In the genomic region with DNA sequence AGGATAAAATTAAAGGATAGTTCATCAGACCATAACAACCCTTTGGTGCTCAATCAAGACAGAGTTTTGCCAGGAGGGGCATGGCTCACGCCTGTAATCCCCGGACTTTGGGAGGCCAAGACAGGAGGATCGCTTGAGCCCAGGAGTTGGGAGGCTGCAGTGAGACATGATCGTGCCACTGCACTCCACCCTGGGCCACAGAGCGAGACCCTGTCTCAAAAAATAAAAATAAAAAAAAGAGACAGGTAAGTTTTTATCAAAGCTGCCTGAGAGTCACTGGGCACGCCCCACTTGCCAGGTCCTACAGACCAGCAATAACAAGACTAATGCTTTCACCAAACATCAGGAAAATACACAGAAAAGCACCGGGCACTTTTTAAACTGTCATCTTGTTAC, we compare ENCODE assay signal across 8 cellular contexts. TPM values are rescaled to one million over a fixed set of nuclear protein-coding genes. Genes with fewer than 3 reads are reported as not detected.
DNase-seq lines count a peak whose midpoint lies in the region; ATAC-seq and TF ChIP-seq lines count a peak whose summit lies in the region.

No MANE protein-coding gene starts in this region.

- peaks cover 33 to 52% (median 44%) of the 10 kb centered on the region in 10 experiments for H3K4me1 ChIP-seq in BLaER1 treated with 17β-estradiol and CSF1 and Interleukin-3, amounts not matched to agents 10 nM and 100 nM
- H3K4me1 ChIP-seq in GM23248 (ENCODE audit: insufficient read depth) (peaks cover 18% of the 10 kb centered on the region), Peyer's patch (peaks cover 0 to 24% (median 4%) of the 10 kb centered on the region in 4 donors), endocrine pancreas (ENCODE audit: control insufficient read depth, insufficient read depth, low read length) (peaks cover 13% of the 10 kb centered on the region), parathyroid adenoma (peaks cover 9% of the 10 kb centered on the region)

- ATAC-seq in GM21381 (IDR thresholded peaks at IDR 0.05; ENCODE audit: unreplicated experiment): no peak

- H3K9me2 ChIP-seq in GM23248 (ENCODE audit: insufficient read depth): no peaks in the 10 kb centered on the region

- no peak for DNase-seq in GM23248
- DNase-seq in Peyer's patch: peak in 1 of 3 donors; percentile 42
- no peak for DNase-seq in DMS79 treated with DMSO at 0.1 percent for 48 hours (lab: John Stamatoyannopoulos, UW)
- no peak for DNase-seq in hypothalamus (lab: John Stamatoyannopoulos, UW)

- TF ChIP-seq CTCF in Peyer's patch (IDR thresholded peaks at IDR 0.05) (no peak), parathyroid adenoma (IDR thresholded peaks at IDR 0.05) (no peak)

- H3K9me3 ChIP-seq in BLaER1 treated with 17β-estradiol and CSF1 and Interleukin-3, amounts not matched to agents 10 nM and 100 nM (replicated peaks in 1 of 11): no peaks in the 10 kb centered on the region
- H3K9me3 ChIP-seq in GM23248 (ENCODE audit: low read depth) (no peaks in the 10 kb centered on the region), Peyer's patch (no peaks in the 10 kb centered on the region), endocrine pancreas (ENCODE audit: control insufficient read depth, low read length) (no peaks in the 10 kb centered on the region), parathyroid adenoma (ENCODE audit: control insufficient read depth, low read length) (no peaks in the 10 kb centered on the region)

- H3K4me3 ChIP-seq in BLaER1 treated with 17β-estradiol and CSF1 and Interleukin-3, amounts not matched to agents 10 nM and 100 nM: peak overlapping the region; percentile 68 to 80 (median 75)
- peak overlapping the region; percentile 88 for H3K4me3 ChIP-seq in GM23248
- H3K4me3 ChIP-seq in Peyer's patch: peak overlapping the region; percentile 65 to 93 (median 79)
- peak overlapping the region; percentile 48 for H3K4me3 ChIP-seq in endocrine pancreas (ENCODE audit: control insufficient read depth, insufficient read depth, low read length)
- H3K4me3 ChIP-seq in parathyroid adenoma (ENCODE audit: low read depth, low read length): peak overlapping the region; percentile 57

- peaks cover 25% of the 10 kb centered on the region for H3F3A ChIP-seq in GM23248 (ENCODE audit: insufficient read depth)

- peak overlapping the region; percentile 90 to 97 (median 92) for H3K9ac ChIP-seq in BLaER1 treated with 17β-estradiol and CSF1 and Interleukin-3, amounts not matched to agents 10 nM and 100 nM
- H3K9ac ChIP-seq in GM23248: peak overlapping the region; percentile 92
- H3K9ac ChIP-seq in endocrine pancreas (ENCODE audit: control insufficient read depth, insufficient read depth, low read length): peak overlapping the region; percentile 7
- H3K9ac ChIP-seq in parathyroid adenoma: no peak overlapping the region

- 73 to 78% methylated on average over 7 of the region's 7 CpGs for WGBS in GM23248 (ENCODE audit: low coverage in 1 of 2, low lambda C conversion rate in 2 of 2, missing lambda C conversion rate in 2 of 2), 2 experiments

- peak overlapping the region; percentile 78 to 97 (median 92) for H3K4me2 ChIP-seq in BLaER1 treated with 17β-estradiol and CSF1 and Interleukin-3, amounts not matched to agents 10 nM and 100 nM
- H3K4me2 ChIP-seq in GM23248 (ENCODE audit: unreplicated experiment) (peak overlapping the region; percentile 96), parathyroid adenoma (ENCODE audit: low read length) (peak overlapping the region; percentile 70)

- TF ChIP-seq POLR2A in Peyer's patch (IDR thresholded peaks at IDR 0.05): no peak

- H3K36me3 ChIP-seq in BLaER1 treated with 17β-estradiol and CSF1 and Interleukin-3, amounts not matched to agents 10 nM and 100 nM: peaks cover 4 to 34% (median 22%) of the 10 kb centered on the region in 11 experiments; a peak in 20 of 22 replicates
- no peaks in the 10 kb centered on the region for H3K36me3 ChIP-seq in GM23248 (ENCODE audit: low read depth)
- H3K36me3 ChIP-seq in Peyer's patch: no peaks in the 10 kb centered on the region
- H3K36me3 ChIP-seq in endocrine pancreas (ENCODE audit: control insufficient read depth, insufficient read depth, low read length): no peaks in the 10 kb centered on the region
- H3K36me3 ChIP-seq in parathyroid adenoma (ENCODE audit: control insufficient read depth, insufficient read depth, low read length): no peaks in the 10 kb centered on the region

- H2AFZ ChIP-seq in GM23248 (peak overlapping the region; percentile 86), parathyroid adenoma (peak overlapping the region; percentile 92)

- in situ Hi-C loops in GM23248 (cut with MboI): no loop called here

- no peaks in the 10 kb centered on the region for H3K27me3 ChIP-seq in BLaER1 treated with 17β-estradiol and CSF1 and Interleukin-3, amounts not matched to agents 10 nM and 100 nM
- H3K27me3 ChIP-seq in GM23248 (replicated peaks; ENCODE audit: insufficient read depth) (no peaks in the 10 kb centered on the region), Peyer's patch (no peaks in the 10 kb centered on the region), endocrine pancreas (ENCODE audit: control insufficient read depth, insufficient read depth, low read length) (no peaks in the 10 kb centered on the region), parathyroid adenoma (ENCODE audit: control insufficient read depth, insufficient read depth, low read length) (no peaks in the 10 kb centered on the region)

- peak overlapping the region; percentile 89 to 98 (median 95) for H3K27ac ChIP-seq in BLaER1 treated with 17β-estradiol and CSF1 and Interleukin-3, amounts not matched to agents 10 nM and 100 nM
- H3K27ac ChIP-seq in GM23248 (peak overlapping the region; percentile 81), Peyer's patch (peak overlapping the region; percentile 89 to 97 (median 94)), parathyroid adenoma (peak overlapping the region; percentile 90)

- H3K79me2 ChIP-seq in GM23248 (ENCODE audit: insufficient read depth) (peaks cover 65% of the 10 kb centered on the region), parathyroid adenoma (no peaks in the 10 kb centered on the region)

- H4K20me1 ChIP-seq in BLaER1 treated with 17β-estradiol and CSF1 and Interleukin-3, amounts not matched to agents 10 nM and 100 nM: peaks cover 9 to 37% (median 23%) of the 10 kb centered on the region in 11 experiments; a peak in 12 of 22 replicates
- no peaks in the 10 kb centered on the region for H4K20me1 ChIP-seq in GM23248 (ENCODE audit: insufficient read depth)

RNA-seq across cellular contexts. Expression of gene CFAP97, which starts 0.8 kb away (rescaled TPM):
- 44.0 and 46.3 TPM in 2 replicates for total RNA-seq in GM23248 (2014; rRNA removed; shearing (Covaris generic))
- polyA plus RNA-seq in GM23248 (2016; fragmentation: Nextera tagmentation; extraction: Ambion mirVana): 49.2 and 50.8 TPM in 2 replicates
- total RNA-seq in Peyer's patch: 10 to 100 TPM; 10.9 to 32.2 (median 12.7) TPM

RNA-seq across cellular contexts. Expression of gene SNX25, which starts 6.4 kb away (rescaled TPM):
- total RNA-seq in GM23248 (2014; rRNA removed; shearing (Covaris generic)): 23.6 and 50.0 TPM in 2 replicates
- 7.1 and 8.2 TPM in 2 replicates for polyA plus RNA-seq in GM23248 (2016; fragmentation: Nextera tagmentation; extraction: Ambion mirVana)
- total RNA-seq in Peyer's patch: 10 to 100 TPM; 12.4 to 92.4 (median 17.8) TPM

RNA-seq across cellular contexts. Expression of gene SLC25A4, which starts 59.9 kb away (rescaled TPM):
- total RNA-seq in GM23248 (2014; rRNA removed; shearing (Covaris generic)): 6.5 and 7.5 TPM in 2 replicates
- polyA plus RNA-seq in GM23248 (2016; fragmentation: Nextera tagmentation; extraction: Ambion mirVana): 28.1 and 29.2 TPM in 2 replicates
- 10 to 100 TPM; 17.3 to 64.4 (median 37.1) TPM for total RNA-seq in Peyer's patch
